Comparison of ENCODE assay signal across 8 cellular contexts in the genomic region with DNA sequence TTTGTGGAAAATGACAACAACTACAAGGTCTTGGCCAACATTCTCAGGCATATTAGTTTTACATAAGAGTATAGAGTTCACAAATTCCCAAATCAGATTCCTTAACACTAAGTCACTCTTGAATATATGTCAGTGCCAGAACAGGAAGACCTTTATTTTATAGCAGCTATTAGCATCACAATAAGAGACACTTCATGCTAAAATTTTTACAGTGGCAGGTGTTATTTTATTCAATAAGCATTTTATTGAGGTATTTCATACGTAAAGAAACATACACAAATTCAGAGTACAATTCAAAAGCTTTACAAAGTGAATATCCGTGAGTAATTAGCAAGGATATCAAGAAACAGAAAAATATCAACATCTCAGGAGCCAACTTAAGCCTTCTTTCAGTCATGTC.
"Had no signal": no experiment of that assay in that cellular context is flagged by ENCODE, and none has a peak within 500 bp of the region (broad histone marks: within the 10 kb centered on the region; RNA-seq: fewer than 3 reads in every experiment).

No MANE protein-coding gene starts in this region.

- DNase-seq: GOT3, H7, HFFc6, IMR-90 had no signal

- ATAC-seq: HCT116, K562 had no signal

- H3K4me3 ChIP-seq: HAP-1, K562 had no signal

- FAIRE-seq: HTR-8/SVneo, K562 had no signal

- H3K9me3 ChIP-seq: HAP-1 had no signal
